ENCODE assay signal across 14 cellular contexts in the genomic region with DNA sequence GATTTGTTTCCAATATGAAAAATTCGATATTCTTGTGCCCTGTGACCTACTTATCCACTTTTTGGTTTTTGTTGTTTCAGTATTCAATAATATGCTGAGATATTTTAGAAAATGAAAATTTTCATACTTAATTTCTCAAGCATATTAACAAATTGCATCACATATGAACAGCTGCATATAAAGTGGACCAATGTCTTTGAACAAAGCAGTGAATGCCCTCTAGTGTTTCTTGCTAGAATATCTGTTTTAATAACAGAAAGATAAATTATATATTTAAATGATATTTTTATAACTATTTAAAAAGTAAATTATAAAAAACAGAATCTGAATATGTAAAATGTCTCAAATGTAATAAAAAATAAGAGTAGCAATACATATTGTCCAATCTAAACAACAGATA. TPM values are rescaled to one million over a fixed set of nuclear protein-coding genes. Genes with fewer than 3 reads are reported as not detected.
DNase-seq lines count a peak whose midpoint lies in the region; FAIRE-seq and TF ChIP-seq lines count a peak whose summit lies in the region.
"Had no signal": no experiment of that assay in that cellular context is flagged by ENCODE, and none has a peak within 500 bp of the region (broad histone marks: within the 10 kb centered on the region; RNA-seq: fewer than 3 reads in every experiment).

No MANE protein-coding gene starts in this region.

- peak; percentile 11 for DNase-seq in DMS 273 (lab: John Stamatoyannopoulos, UW; ENCODE audit: unreplicated experiment)
- DNase-seq in DMS 273 treated with DMSO at 0.1 percent for 48 hours (lab: John Stamatoyannopoulos, UW) = no peak
- peak; percentile 49 for DNase-seq in LHCN-M2 (ENCODE audit: low read depth)
- DNase-seq in astrocyte of the cerebellum (ENCODE audit: low read depth) = no peak
- peak; percentile 16 for DNase-seq in kidney glomerular epithelial cell (lab: John Stamatoyannopoulos, UW)
- DNase-seq in stimulated activated CD4-positive, alpha-beta T cell treated with anti-CD3 and anti-CD28 coated beads, Interleukin-1b, Interleukin-23, amount 100 ng/mL, for 48 hours = no peak
- DNase-seq in H54 (ENCODE audit: insufficient read length, low spot score) = no peak
- no peak for DNase-seq in T-helper 9 cell
- DNase-seq: activated CD8-positive, alpha-beta memory T cell treated with anti-CD3 and anti-CD28 coated beads, Interleukin-2, amount 50 U/mL, for 4 hours; body of pancreas; glutamatergic neuron; mesendoderm; NCI-H345; T-helper 1 cell had no signal

- peak; percentile 18 for TF ChIP-seq CTCF in astrocyte of the cerebellum (IDR thresholded peaks at IDR 0.05; ENCODE audit: low read depth, low read length, missing control alignments)

- in situ Hi-C loops in astrocyte of the cerebellum (cut with HindIII; ENCODE audit: low sequenced_read_pairs) = no loop called here

- H3K4me3 ChIP-seq in astrocyte of the cerebellum (ENCODE audit: low read depth, low read length) = no peak overlapping the region
- H3K4me3 ChIP-seq: body of pancreas had no signal

- no peak for FAIRE-seq in H54 (lab: Jason Lieb, UNC)

- no peak for TF ChIP-seq POLR2A in H54 (IDR thresholded peaks at IDR 0.05; ENCODE audit: low read depth, low read length)

RNA-seq across cellular contexts. Expression of a gene that starts 31.7 kb away (rescaled TPM):
- total RNA-seq in LHCN-M2 (2014; rRNA removed) = 4.0 and 5.3 TPM in 2 replicates
- 1.1 TPM for polyA plus RNA-seq in LHCN-M2 (2012)

Comparison
In these comparisons a context has a peak if more than half of its experiments do, and no peak if none do; other contexts are left out.
1. DNase-seq: peak in DMS 273 (single experiment), LHCN-M2 (single experiment) and kidney glomerular epithelial cell (single experiment); none in DMS 273 treated with DMSO at 0.1 percent for 48 hours (single experiment), astrocyte of the cerebellum (single experiment), stimulated activated CD4-positive, alpha-beta T cell treated with anti-CD3 and anti-CD28 coated beads, Interleukin-1b, Interleukin-23, amount 100 ng/mL, for 48 hours (single experiment), H54 (single experiment) and T-helper 9 cell (single experiment).